ENCODE assay signal across 31 cellular contexts in genomic region chr11:18061351-18061750, GRCh38. TPM values are rescaled to one million over a fixed set of nuclear protein-coding genes. Genes with fewer than 3 reads are reported as not detected.
"Had no signal": no experiment of that assay in that cellular context is flagged by ENCODE, and none has a peak within 500 bp of the region (broad histone marks: within the 10 kb centered on the region; RNA-seq: fewer than 3 reads in every experiment).

No MANE protein-coding gene starts in this region.

- H3K27ac ChIP-seq: ascending aorta, breast epithelium, cardiac muscle cell, colonic mucosa, esophagus muscularis mucosa, foreskin keratinocyte, gastrocnemius medialis had no signal

- H3K27me3 ChIP-seq: ascending aorta, breast epithelium, cardiac muscle cell, colonic mucosa, esophagus muscularis mucosa, foreskin keratinocyte, gastrocnemius medialis had no signal

- H3K4me1 ChIP-seq: breast epithelium, colonic mucosa, esophagus muscularis mucosa, foreskin keratinocyte had no signal

- H3K36me3 ChIP-seq: ascending aorta, breast epithelium, cardiac muscle cell, colonic mucosa, gastrocnemius medialis had no signal

- H3K9me3 ChIP-seq: ascending aorta, breast epithelium, colonic mucosa, esophagus muscularis mucosa, gastrocnemius medialis had no signal

- ATAC-seq: activated naive CD4-positive, alpha-beta T cell treated with anti-CD3 and anti-CD28 coated beads, Interleukin-2, amount 50 U/mL, for 72 hours; activated T-cell treated with anti-CD3 and anti-CD28 coated beads, Interleukin-2, amount 50 U/mL, for 72 hours; foreskin keratinocyte; gastrocnemius medialis; T-helper 17 cell; WTC11 had no signal

- DNase-seq: activated CD4-positive, alpha-beta memory T cell treated with anti-CD3 and anti-CD28 coated beads, Interleukin-2, amount 10 ng/mL, durations not matched to agents 7 days and 5 days; activated CD4-positive, alpha-beta T cell treated with anti-CD3 and anti-CD28 coated beads for 1 hour; activated CD4-positive, alpha-beta T cell treated with anti-CD3 and anti-CD28 coated beads for 4 hours; activated CD4-positive, alpha-beta T cell treated with anti-CD3 and anti-CD28 coated beads, Interleukin-2, amount 10 ng/mL, durations not matched to agents 7 days and 5 days; activated CD4-positive, alpha-beta T cell treated with anti-CD3 and anti-CD28 coated beads, Interleukin-2, amount 50 U/mL, for 4 hours; activated CD8-positive, alpha-beta memory T cell treated with anti-CD3 and anti-CD28 coated beads, Interleukin-2, amount 50 U/mL, for 48 hours; activated gamma-delta T cell; activated naive CD4-positive, alpha-beta T cell; activated naive CD4-positive, alpha-beta T cell treated with anti-CD3 and anti-CD28 coated beads, Interleukin-2, amount 10 ng/mL, durations not matched to agents 7 days and 5 days; activated naive CD8-positive, alpha-beta T cell treated with anti-CD3 and anti-CD28 coated beads, Interleukin-2, amount 10 ng/mL, durations not matched to agents 7 days and 5 days; activated T-cell treated with anti-CD3 and anti-CD28 coated beads for 4 hours; activated T-cell treated with anti-CD3 and anti-CD28 coated beads, Interleukin-2, amount 50 U/mL, for 24 hours; activated T-cell treated with anti-CD3 and anti-CD28 coated beads, Interleukin-2, amount 50 U/mL, for 72 hours; central memory CD4-positive, alpha-beta T cell; cerebellar nuclear complex; colonic mucosa; effector CD8-positive, alpha-beta T cell; endodermal cell; foreskin keratinocyte; gastrocnemius medialis; glutamatergic neuron; T-helper 1 cell; T-helper 17 cell; T1000 had no signal

- H3K4me3 ChIP-seq: ascending aorta, breast epithelium, cardiac muscle cell, colonic mucosa, esophagus muscularis mucosa, gastrocnemius medialis had no signal

RNA-seq across cellular contexts. Expression of gene TPH1, which starts 15.3 kb away (rescaled TPM):
- total RNA-seq: epithelial cell of proximal tubule had no signal
